ENCODE assay signal across 22 cellular contexts in the genomic region with DNA sequence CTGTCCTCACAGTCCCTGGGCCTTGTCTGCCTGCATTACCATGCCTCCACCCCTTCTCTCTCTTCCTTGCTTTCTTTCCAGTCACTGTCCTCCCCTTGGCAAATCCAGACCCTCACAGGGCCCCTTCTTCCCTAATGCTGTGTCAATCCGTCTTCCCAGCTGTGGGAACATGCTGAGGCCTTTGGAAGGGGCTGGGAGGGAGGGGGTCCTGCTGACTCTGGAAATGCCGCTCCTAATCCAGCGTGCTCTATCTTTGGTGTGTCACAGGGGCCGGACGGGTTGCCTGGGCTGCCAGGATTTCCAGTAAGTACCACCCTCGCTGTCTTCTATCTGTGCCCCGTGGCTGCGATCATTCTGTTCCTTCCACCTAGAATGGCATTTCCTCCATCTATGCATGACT.
DNase-seq lines count a peak whose midpoint lies in the region; ATAC-seq, FAIRE-seq and TF ChIP-seq lines count a peak whose summit lies in the region.
"Had no signal": no experiment of that assay in that cellular context is flagged by ENCODE, and none has a peak within 500 bp of the region (broad histone marks: within the 10 kb centered on the region; RNA-seq: fewer than 3 reads in every experiment).

No MANE protein-coding gene starts in this region.

- H3K9ac ChIP-seq in astrocyte (ENCODE audit: low read length) = peak overlapping the region; percentile 42

- H3K4me2 ChIP-seq in astrocyte (ENCODE audit: low read length) = peak overlapping the region; percentile 75

- no peak overlapping the region for H2AFZ ChIP-seq in astrocyte (ENCODE audit: low read depth, low read length)

- intact Hi-C loops in lower lobe of right lung (cut with DNase I) = no loop called here

- H4K20me1 ChIP-seq in astrocyte (ENCODE audit: insufficient read depth, low read length) = no peaks in the 10 kb centered on the region

- no peak overlapping the region for H3K4me3 Mint-ChIP-seq in astrocyte (ENCODE audit: unreplicated experiment)
- H3K4me3 Mint-ChIP-seq in stimulated activated naive B cell treated with anti-CD40 and anti-IgM and Interleukin-4, amounts not matched to agents 10 μg/mL and 1 μg/mL and 100 μg/mL, for 72 hours = peak overlapping the region in 1 of 2 donors; percentile 39
- H3K4me3 Mint-ChIP-seq: activated T-helper 1 cell treated with anti-CD3 and anti-CD28 coated beads, Interleukin-12 subunit alpha, Interleukin-12 subunit beta, Interleukin-2, Interleukin-4 antibody, amounts not matched to agents 30 ng/mL and 10 ng/mL and 1 ng/mL, durations not matched to agents 14 hours and 24 hours and 36 hours; B cell; stimulated activated effector memory CD8-positive, alpha-beta T cell treated with anti-CD3 and anti-CD28 coated beads, Interleukin-12 subunit alpha, Interleukin-12 subunit beta, amount 100 ng/mL, for 72 hours had no signal

- FAIRE-seq in astrocyte (lab: Jason Lieb, UNC) = no peak
- FAIRE-seq: D721Med, GM19239 had no signal

- H3K36me3 ChIP-seq in astrocyte (ENCODE audit: insufficient read depth, low read length) = no peaks in the 10 kb centered on the region
- no peaks in the 10 kb centered on the region for H3K36me3 ChIP-seq in lower lobe of right lung
- H3K36me3 ChIP-seq: gastrocnemius medialis, neutrophil had no signal

- H3K4me1 ChIP-seq in astrocyte (ENCODE audit: insufficient read depth, low read length) (peaks cover 29% of the 10 kb centered on the region), lower lobe of right lung (peaks cover 35% of the 10 kb centered on the region)
- H3K4me1 ChIP-seq: gastrocnemius medialis had no signal

- peaks cover 17% of the 10 kb centered on the region for H3K36me3 Mint-ChIP-seq in astrocyte (ENCODE audit: low read depth, unreplicated experiment)
- H3K36me3 Mint-ChIP-seq in stimulated activated naive B cell treated with anti-CD40 and anti-IgM and Interleukin-4, amounts not matched to agents 10 μg/mL and 1 μg/mL and 100 μg/mL, for 72 hours = peaks cover 0 to 8% of the 10 kb centered on the region in 2 donors
- H3K36me3 Mint-ChIP-seq: stimulated activated effector memory CD8-positive, alpha-beta T cell treated with anti-CD3 and anti-CD28 coated beads, Interleukin-12 subunit alpha, Interleukin-12 subunit beta, amount 100 ng/mL, for 72 hours had no signal

- H3K4me3 ChIP-seq in astrocyte (ENCODE audit: insufficient read depth, low read depth, low read length) = no peak overlapping the region
- H3K4me3 ChIP-seq in lower lobe of right lung = no peak overlapping the region
- H3K4me3 ChIP-seq: gastrocnemius medialis, right atrium auricular region had no signal

- peaks cover 4% of the 10 kb centered on the region for H3K27me3 Mint-ChIP-seq in astrocyte (ENCODE audit: low read depth, unreplicated experiment)
- peaks cover 4 to 6% of the 10 kb centered on the region in 2 donors for H3K27me3 Mint-ChIP-seq in stimulated activated naive B cell treated with anti-CD40 and anti-IgM and Interleukin-4, amounts not matched to agents 10 μg/mL and 1 μg/mL and 100 μg/mL, for 72 hours
- H3K27me3 Mint-ChIP-seq: B cell had no signal

- H3K27me3 ChIP-seq in astrocyte (ENCODE audit: insufficient read depth, low read length) (no peaks in the 10 kb centered on the region), lower lobe of right lung (ENCODE audit: low read depth) (peaks cover 1% of the 10 kb centered on the region)
- H3K27me3 ChIP-seq: gastrocnemius medialis, right atrium auricular region had no signal

- ATAC-seq in lower lobe of right lung = no peak
- ATAC-seq in stimulated activated naive B cell treated with anti-CD40 and anti-IgM and Interleukin-4, amounts not matched to agents 10 μg/mL and 1 μg/mL and 100 μg/mL, for 72 hours (replicated peaks) = peak; percentile 13 to 22
- ATAC-seq in HG03159 (IDR thresholded peaks at IDR 0.05; ENCODE audit: unreplicated experiment) = no peak
- ATAC-seq: gastrocnemius medialis, Panc1 had no signal

- H3K9me3 ChIP-seq in astrocyte (ENCODE audit: insufficient read depth, low read depth, low read length) = peaks cover 12% of the 10 kb centered on the region
- no peaks in the 10 kb centered on the region for H3K9me3 ChIP-seq in lower lobe of right lung
- H3K9me3 ChIP-seq: gastrocnemius medialis, neutrophil had no signal

- no peak for TF ChIP-seq CTCF in astrocyte (IDR thresholded peaks at IDR 0.05; ENCODE audit: insufficient read depth, low read depth, low read length)
- no peak for TF ChIP-seq CTCF in lower lobe of right lung (IDR thresholded peaks at IDR 0.05)
- no peak for TF ChIP-seq CTCF in GM20000 (IDR thresholded peaks at IDR 0.05; ENCODE audit: extremely low read depth, missing control alignments)

- peak overlapping the region; percentile 97 for H3K27ac Mint-ChIP-seq in astrocyte (ENCODE audit: unreplicated experiment)
- peak overlapping the region; percentile 1 for H3K27ac Mint-ChIP-seq in stimulated activated naive B cell treated with anti-CD40 and anti-IgM and Interleukin-4, amounts not matched to agents 10 μg/mL and 1 μg/mL and 100 μg/mL, for 72 hours
- H3K27ac Mint-ChIP-seq: activated T-helper 1 cell treated with anti-CD3 and anti-CD28 coated beads, Interleukin-12 subunit alpha, Interleukin-12 subunit beta, Interleukin-2, Interleukin-4 antibody, amounts not matched to agents 30 ng/mL and 10 ng/mL and 1 ng/mL, durations not matched to agents 14 hours and 24 hours and 36 hours; B cell had no signal

- DNase-seq in NCI-H82 (lab: John Stamatoyannopoulos, UW) (peak; percentile 9), NCI-H82 treated with DMSO at 0.1 percent for 48 hours (lab: John Stamatoyannopoulos, UW; ENCODE audit: unreplicated experiment) (no peak), astrocyte (ENCODE audit: low read depth) (no peak), lower lobe of right lung (no peak), GM20000 (ENCODE audit: low spot score) (no peak), HuH-7.5 (ENCODE audit: low spot score) (no peak)
- no peak for DNase-seq in stimulated activated naive B cell treated with anti-CD40 and anti-IgM and Interleukin-4, amounts not matched to agents 10 μg/mL and 1 μg/mL and 100 μg/mL, for 72 hours
- DNase-seq: gastrocnemius medialis, H7, left cardiac atrium, midbrain, NCI-H1694 had no signal

- peak overlapping the region; percentile 12 for H3K27ac ChIP-seq in astrocyte (ENCODE audit: low read depth, low read length)
- H3K27ac ChIP-seq in lower lobe of right lung = peak overlapping the region; percentile 8
- H3K27ac ChIP-seq: 22Rv1, neutrophil, right atrium auricular region had no signal

- peaks cover 15% of the 10 kb centered on the region for H3K9me3 Mint-ChIP-seq in astrocyte (ENCODE audit: unreplicated experiment)
- peaks cover 3 to 7% of the 10 kb centered on the region in 2 donors for H3K9me3 Mint-ChIP-seq in stimulated activated naive B cell treated with anti-CD40 and anti-IgM and Interleukin-4, amounts not matched to agents 10 μg/mL and 1 μg/mL and 100 μg/mL, for 72 hours

- H3K4me1 Mint-ChIP-seq in astrocyte (ENCODE audit: low read depth, unreplicated experiment) = peaks cover 35% of the 10 kb centered on the region
- H3K4me1 Mint-ChIP-seq in stimulated activated naive B cell treated with anti-CD40 and anti-IgM and Interleukin-4, amounts not matched to agents 10 μg/mL and 1 μg/mL and 100 μg/mL, for 72 hours = peaks cover 18 to 23% of the 10 kb centered on the region in 2 donors

- H3K79me2 ChIP-seq in astrocyte (ENCODE audit: insufficient read depth, low read length) = no peaks in the 10 kb centered on the region

Comparison
In these comparisons a context has a peak if more than half of its experiments do, and no peak if none do; other contexts are left out.
1. ATAC-seq: peak in stimulated activated naive B cell treated with anti-CD40 and anti-IgM and Interleukin-4, amounts not matched to agents 10 μg/mL and 1 μg/mL and 100 μg/mL, for 72 hours (2 of 2); none in lower lobe of right lung (0 of 2) and HG03159 (single experiment).